ENCODE assay signal across 1 cellular context in the genomic region with DNA sequence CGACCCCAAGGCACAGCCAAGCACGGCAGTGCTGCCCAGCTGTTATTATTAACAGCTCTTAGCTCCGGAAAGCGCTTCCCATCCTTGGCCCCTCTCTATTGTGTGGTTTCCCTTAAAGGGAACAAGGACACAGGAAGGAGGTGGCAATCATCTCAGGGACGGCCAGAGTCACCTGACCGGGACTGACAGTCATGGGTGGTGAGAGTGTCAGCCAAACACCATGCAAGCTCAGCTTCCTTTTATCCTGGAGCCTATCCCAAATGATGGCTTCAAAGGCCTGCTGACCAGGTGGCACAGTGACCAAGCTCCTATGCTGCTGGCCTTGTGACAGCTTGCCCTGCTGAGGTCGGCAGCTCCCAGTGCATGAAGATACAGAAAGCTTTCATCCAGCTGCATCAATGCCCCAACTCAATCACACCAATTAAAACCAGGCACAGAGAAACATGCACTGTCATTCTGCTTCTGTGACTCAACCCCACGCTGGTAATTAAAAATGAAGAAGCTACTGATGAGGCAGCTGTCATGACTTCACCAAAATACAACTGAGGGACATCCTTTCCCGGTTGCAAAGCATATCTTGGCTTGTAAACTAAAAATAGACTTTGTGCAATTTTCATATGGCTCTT.
TF ChIP-seq lines count a peak whose summit lies in the region.

No MANE protein-coding gene starts in this region.

TF ChIP-seq in K562, 482 proteins besides CTCF, POLR2A, EP300 and RAD21 (continued from another document and continues in another):
- TF ChIP-seq, protein P1, sequence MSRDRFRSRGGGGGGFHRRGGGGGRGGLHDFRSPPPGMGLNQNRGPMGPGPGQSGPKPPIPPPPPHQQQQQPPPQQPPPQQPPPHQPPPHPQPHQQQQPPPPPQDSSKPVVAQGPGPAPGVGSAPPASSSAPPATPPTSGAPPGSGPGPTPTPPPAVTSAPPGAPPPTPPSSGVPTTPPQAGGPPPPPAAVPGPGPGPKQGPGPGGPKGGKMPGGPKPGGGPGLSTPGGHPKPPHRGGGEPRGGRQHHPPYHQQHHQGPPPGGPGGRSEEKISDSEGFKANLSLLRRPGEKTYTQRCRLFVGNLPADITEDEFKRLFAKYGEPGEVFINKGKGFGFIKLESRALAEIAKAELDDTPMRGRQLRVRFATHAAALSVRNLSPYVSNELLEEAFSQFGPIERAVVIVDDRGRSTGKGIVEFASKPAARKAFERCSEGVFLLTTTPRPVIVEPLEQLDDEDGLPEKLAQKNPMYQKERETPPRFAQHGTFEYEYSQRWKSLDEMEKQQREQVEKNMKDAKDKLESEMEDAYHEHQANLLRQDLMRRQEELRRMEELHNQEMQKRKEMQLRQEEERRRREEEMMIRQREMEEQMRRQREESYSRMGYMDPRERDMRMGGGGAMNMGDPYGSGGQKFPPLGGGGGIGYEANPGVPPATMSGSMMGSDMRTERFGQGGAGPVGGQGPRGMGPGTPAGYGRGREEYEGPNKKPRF (IDR thresholded peaks at IDR 0.05; ENCODE audit: low read depth, low read length): no peak
- peak; percentile 77 for TF ChIP-seq CTBP1 (IDR thresholded peaks at IDR 0.05; ENCODE audit: borderline replicate concordance)
- no peak for TF ChIP-seq RNF2 (IDR thresholded peaks at IDR 0.05)
- TF ChIP-seq ESRRA (IDR thresholded peaks at IDR 0.05; ENCODE audit: borderline replicate concordance, low read depth): no peak
- TF ChIP-seq ZNF121 (CRISPR knock-in tag; conservative IDR thresholded peaks at IDR 0.05): no peak
- no peak for TF ChIP-seq ZNF280A (IDR thresholded peaks at IDR 0.05; ENCODE audit: low read depth, partially characterized antibody)
- no peak for TF ChIP-seq ZBTB8A (IDR thresholded peaks at IDR 0.05; ENCODE audit: partially characterized antibody)
- TF ChIP-seq, protein P2, sequence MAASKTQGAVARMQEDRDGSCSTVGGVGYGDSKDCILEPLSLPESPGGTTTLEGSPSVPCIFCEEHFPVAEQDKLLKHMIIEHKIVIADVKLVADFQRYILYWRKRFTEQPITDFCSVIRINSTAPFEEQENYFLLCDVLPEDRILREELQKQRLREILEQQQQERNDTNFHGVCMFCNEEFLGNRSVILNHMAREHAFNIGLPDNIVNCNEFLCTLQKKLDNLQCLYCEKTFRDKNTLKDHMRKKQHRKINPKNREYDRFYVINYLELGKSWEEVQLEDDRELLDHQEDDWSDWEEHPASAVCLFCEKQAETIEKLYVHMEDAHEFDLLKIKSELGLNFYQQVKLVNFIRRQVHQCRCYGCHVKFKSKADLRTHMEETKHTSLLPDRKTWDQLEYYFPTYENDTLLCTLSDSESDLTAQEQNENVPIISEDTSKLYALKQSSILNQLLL (CRISPR knock-in tag; IDR thresholded peaks at IDR 0.05; ENCODE audit: borderline replicate concordance): no peak
- TF ChIP-seq PTRF (tag; IDR thresholded peaks at IDR 0.05): no peak
- peak; percentile 85 for TF ChIP-seq FOSL1 (tag; conservative IDR thresholded peaks at IDR 0.05)
- peak in 1 of 2 experiments; percentile 19; a peak in 1 of 4 replicates for TF ChIP-seq TBL1XR1 (IDR thresholded peaks at IDR 0.05; ENCODE audit: low read length in 2 of 2)
- TF ChIP-seq SP1 (CRISPR knock-in tag; IDR thresholded peaks at IDR 0.05): 0 out of 2 replicates have a peak, but pooled peaks have one; percentile 44
- TF ChIP-seq CBFB (CRISPR knock-in tag; IDR thresholded peaks at IDR 0.05): no peak
- TF ChIP-seq, protein P3, sequence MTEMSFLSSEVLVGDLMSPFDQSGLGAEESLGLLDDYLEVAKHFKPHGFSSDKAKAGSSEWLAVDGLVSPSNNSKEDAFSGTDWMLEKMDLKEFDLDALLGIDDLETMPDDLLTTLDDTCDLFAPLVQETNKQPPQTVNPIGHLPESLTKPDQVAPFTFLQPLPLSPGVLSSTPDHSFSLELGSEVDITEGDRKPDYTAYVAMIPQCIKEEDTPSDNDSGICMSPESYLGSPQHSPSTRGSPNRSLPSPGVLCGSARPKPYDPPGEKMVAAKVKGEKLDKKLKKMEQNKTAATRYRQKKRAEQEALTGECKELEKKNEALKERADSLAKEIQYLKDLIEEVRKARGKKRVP (CRISPR knock-in tag; IDR thresholded peaks at IDR 0.05): no peak
- no peak for TF ChIP-seq ZNF311 (CRISPR knock-in tag; IDR thresholded peaks at IDR 0.05)
- TF ChIP-seq JUNB (CRISPR knock-in tag; conservative IDR thresholded peaks at IDR 0.05): no peak
- TF ChIP-seq CHD7 (IDR thresholded peaks at IDR 0.05; ENCODE audit: low read depth, low read length): no peak
- TF ChIP-seq ELF2 (CRISPR knock-in tag; IDR thresholded peaks at IDR 0.05): no peak
- TF ChIP-seq ELK3 (CRISPR knock-in tag; IDR thresholded peaks at IDR 0.05): no peak
- no peak for TF ChIP-seq FOXM1 (IDR thresholded peaks at IDR 0.05; ENCODE audit: low read depth)
- no peak for TF ChIP-seq FOXM1 (CRISPR knock-in tag; IDR thresholded peaks at IDR 0.05; ENCODE audit: low read depth)
- no peak for TF ChIP-seq MCM2 (IDR thresholded peaks at IDR 0.05; ENCODE audit: low read depth)
- TF ChIP-seq ZNF639 (CRISPR knock-in tag; conservative IDR thresholded peaks at IDR 0.05 in 1 of 2, IDR thresholded peaks at IDR 0.05 in 1 of 2): no peak
- TF ChIP-seq TRIM24 (IDR thresholded peaks at IDR 0.05): no peak
- no peak for TF ChIP-seq CEBPZ (IDR thresholded peaks at IDR 0.05; ENCODE audit: borderline replicate concordance, low read depth, low read length)
- TF ChIP-seq NONO (IDR thresholded peaks at IDR 0.05; ENCODE audit: low read depth in 2 of 2, low read length in 1 of 2): no peak
- TF ChIP-seq KDM1A (IDR thresholded peaks at IDR 0.05): peak in 1 of 2 experiments; percentile 30; a peak in 1 of 4 replicates
